Comparison of ENCODE assay signal across 17 cellular contexts in the genomic region with DNA sequence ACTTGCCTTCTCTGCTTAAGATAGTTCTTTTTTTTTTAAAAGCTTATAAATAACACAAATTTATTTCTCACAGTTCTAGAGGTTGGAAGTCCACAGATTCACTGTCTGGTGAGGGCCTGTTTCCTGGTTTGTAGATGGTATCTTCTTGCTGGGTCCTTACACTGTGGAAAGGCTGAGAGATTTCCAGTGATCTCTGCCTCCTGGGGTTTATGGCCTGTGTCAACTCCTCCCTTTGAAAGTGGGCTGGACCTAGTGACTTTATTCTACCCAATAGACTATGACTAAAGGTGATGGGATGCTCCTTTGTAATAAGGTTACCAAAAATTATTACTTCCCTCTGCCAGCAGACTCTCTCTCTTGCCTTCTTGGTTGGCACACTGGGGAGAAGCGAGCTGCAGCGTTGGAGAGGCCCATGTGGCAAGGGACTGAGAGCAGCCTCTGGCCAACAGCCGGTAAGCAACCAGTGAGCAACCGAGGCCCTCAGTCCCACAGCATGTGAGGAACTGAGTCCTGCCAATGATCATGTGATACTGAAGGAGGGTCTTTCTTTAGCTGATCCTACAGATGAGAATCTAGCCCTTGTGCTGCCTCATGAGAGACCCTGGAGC.
"Had no signal": no experiment of that assay in that cellular context is flagged by ENCODE, and none has a peak within 500 bp of the region (broad histone marks: within the 10 kb centered on the region; RNA-seq: fewer than 3 reads in every experiment).

No MANE protein-coding gene starts in this region.

- H3K9me3 Mint-ChIP-seq: activated naive CD4-positive, alpha-beta T cell treated with anti-CD3 and anti-CD28 coated beads, Interleukin-2, amount 50 U/mL, for 72 hours; activated T-cell treated with anti-CD3 and anti-CD28 coated beads, Interleukin-2, amount 50 U/mL, for 24 hours had no signal

- ATAC-seq: activated naive CD4-positive, alpha-beta T cell treated with anti-CD3 and anti-CD28 coated beads, Interleukin-2, amount 50 U/mL, for 72 hours; lower lobe of right lung; psoas muscle; right cardiac atrium had no signal

- H3K27me3 Mint-ChIP-seq: activated T-cell treated with anti-CD3 and anti-CD28 coated beads, Interleukin-2, amount 50 U/mL, for 24 hours had no signal

- H3K4me3 Mint-ChIP-seq: activated T-cell treated with anti-CD3 and anti-CD28 coated beads, Interleukin-2, amount 50 U/mL, for 24 hours had no signal

- H3K9me3 ChIP-seq: adrenal gland, breast epithelium, lower lobe of right lung, psoas muscle had no signal

- H3K4me3 ChIP-seq: adrenal gland, breast epithelium, coronary artery, lower lobe of right lung, psoas muscle, skin epidermis had no signal

- H3K27me3 ChIP-seq: adrenal gland, breast epithelium had no signal

- DNase-seq: activated CD4-positive, alpha-beta T cell treated with anti-CD3 and anti-CD28 coated beads, Interleukin-2, amount 50 U/mL, for 4 hours; activated effector memory CD4-positive, alpha-beta T cell treated with Interleukin-2 at 50 U/mL for 16 hours; activated T-cell treated with anti-CD3 and anti-CD28 coated beads, Interleukin-2, amount 50 U/mL, for 24 hours; adrenal gland; erythroblast; hypothalamus; islet precursor cell; lower lobe of right lung; midbrain; psoas muscle; right cardiac atrium; stimulated activated CD4-positive, alpha-beta T cell treated with anti-CD3 and anti-CD28 coated beads, Interleukin-4, amount 100 ng/mL, for 1 hour; T-helper 1 cell had no signal

- H3K36me3 ChIP-seq: adrenal gland, breast epithelium, lower lobe of right lung had no signal

- H3K27ac Mint-ChIP-seq: activated naive CD4-positive, alpha-beta T cell treated with anti-CD3 and anti-CD28 coated beads, Interleukin-2, amount 50 U/mL, for 72 hours; activated T-cell treated with anti-CD3 and anti-CD28 coated beads, Interleukin-2, amount 50 U/mL, for 24 hours had no signal

- H3K4me1 ChIP-seq: breast epithelium had no signal

- H3K36me3 Mint-ChIP-seq: activated naive CD4-positive, alpha-beta T cell treated with anti-CD3 and anti-CD28 coated beads, Interleukin-2, amount 50 U/mL, for 72 hours had no signal
